In the genomic region with DNA sequence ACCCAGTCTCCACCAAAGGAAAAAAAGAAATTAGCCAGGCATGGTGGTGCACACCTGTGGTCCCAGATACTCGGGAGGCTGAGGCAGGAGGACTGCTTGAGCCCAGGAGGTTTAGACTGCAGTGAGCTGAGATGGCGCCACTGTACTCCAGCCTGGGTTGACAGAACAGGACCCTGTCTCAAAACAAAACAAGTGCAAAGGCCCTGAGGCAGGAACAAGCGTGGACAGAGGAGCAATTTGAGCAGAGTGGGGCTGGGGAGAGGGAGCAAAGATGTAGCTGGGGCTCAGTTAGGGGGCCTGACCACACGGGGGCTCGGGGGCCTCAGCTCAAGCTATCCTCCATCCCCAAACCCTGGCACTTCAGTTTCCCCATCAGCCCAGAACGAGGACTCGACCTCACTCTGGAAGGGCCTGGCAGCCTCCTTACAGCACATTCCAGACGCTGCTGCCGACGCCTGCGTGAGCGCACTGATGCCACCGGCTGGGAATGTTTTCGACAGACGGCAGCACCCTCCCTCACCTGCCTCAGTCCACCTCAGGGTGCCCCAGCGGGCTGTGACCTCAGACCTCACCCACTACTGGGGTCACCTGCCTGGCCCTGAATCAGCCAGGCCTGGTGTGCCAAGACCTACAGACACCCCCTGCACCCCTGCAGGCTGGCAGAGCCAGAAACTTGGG, we compare ENCODE assay signal across 17 cellular contexts. TPM values are rescaled to one million over a fixed set of nuclear protein-coding genes. Genes with fewer than 3 reads are reported as not detected.
"Had no signal": no experiment of that assay in that cellular context is flagged by ENCODE, and none has a peak within 500 bp of the region (broad histone marks: within the 10 kb centered on the region; RNA-seq: fewer than 3 reads in every experiment).

No MANE protein-coding gene starts in this region.

- ATAC-seq: activated CD4-positive, CD25-positive, alpha-beta regulatory T cell treated with anti-CD3 and anti-CD28 coated beads, Interleukin-2, amount 50 U/mL, for 24 hours; gastrocnemius medialis; psoas muscle had no signal

- H3K27me3 ChIP-seq: colonic mucosa, gastrocnemius medialis, sigmoid colon, upper lobe of left lung had no signal

- DNase-seq: activated CD4-positive, alpha-beta T cell treated with anti-CD3 and anti-CD28 coated beads, Interleukin-2, amount 50 U/mL, for 48 hours; activated CD8-positive, alpha-beta memory T cell treated with anti-CD3 and anti-CD28 coated beads, Interleukin-2, amount 50 U/mL, for 48 hours; activated naive CD4-positive, alpha-beta T cell; colonic mucosa; effector CD4-positive, alpha-beta T cell; gastrocnemius medialis; kidney glomerular epithelial cell; naive B cell; occipital lobe; psoas muscle; sigmoid colon; stimulated activated CD4-positive, alpha-beta T cell treated with anti-CD3 and anti-CD28 coated beads, Interleukin-2, amount 100 ng/mL, for 24 hours; stimulated activated naive CD4-positive, alpha-beta T cell had no signal

- H3K9me3 ChIP-seq: colonic mucosa, gastrocnemius medialis, psoas muscle, sigmoid colon, upper lobe of left lung had no signal

- H3K4me3 ChIP-seq: colonic mucosa had no signal

- H3K27me3 Mint-ChIP-seq: naive B cell had no signal

- H3K36me3 ChIP-seq: cardiac muscle cell, colonic mucosa, sigmoid colon had no signal

- H3K27ac ChIP-seq: cardiac muscle cell, colonic mucosa, gastrocnemius medialis, psoas muscle, sigmoid colon, upper lobe of left lung had no signal

RNA-seq across cellular contexts. Expression of gene FGF22, which starts 4.6 kb away (rescaled TPM):
- total RNA-seq: cardiac muscle cell, colonic mucosa, gastrocnemius medialis had no signal
- polyA plus RNA-seq: liver had no signal
